In genomic region chr21:14677023-14677422, GRCh38 we compare ENCODE assay signal across 11 cellular contexts.
DNase-seq lines count a peak whose midpoint lies in the region; ATAC-seq and TF ChIP-seq lines count a peak whose summit lies in the region.
"Had no signal": no experiment of that assay in that cellular context is flagged by ENCODE, and none has a peak within 500 bp of the region (broad histone marks: within the 10 kb centered on the region; RNA-seq: fewer than 3 reads in every experiment).

No MANE protein-coding gene starts in this region.

- no peaks in the 10 kb centered on the region for H3K36me3 ChIP-seq in CD8-positive, alpha-beta memory T cell (ENCODE audit: insufficient read depth, low read length)
- no peaks in the 10 kb centered on the region for H3K36me3 ChIP-seq in mucosa of rectum (ENCODE audit: control insufficient read depth in 2 of 2, insufficient read depth in 2 of 2, low read length in 2 of 2)
- H3K36me3 ChIP-seq in right atrium auricular region = no peaks in the 10 kb centered on the region
- H3K36me3 ChIP-seq in gastrocnemius medialis = no peaks in the 10 kb centered on the region

- no peaks in the 10 kb centered on the region for H3K9me3 Mint-ChIP-seq in CD8-positive, alpha-beta memory T cell
- H3K9me3 Mint-ChIP-seq in activated T-helper 1 cell treated with anti-CD3 and anti-CD28 coated beads, Interleukin-12 subunit alpha, Interleukin-12 subunit beta, Interleukin-2, Interleukin-4 antibody, amounts not matched to agents 30 ng/mL and 10 ng/mL and 1 ng/mL, durations not matched to agents 14 hours and 24 hours and 36 hours = peaks cover 16% of the 10 kb centered on the region
- H3K9me3 Mint-ChIP-seq: nephron progenitor cell had no signal

- H3K4me3 Mint-ChIP-seq in CD8-positive, alpha-beta memory T cell = peak overlapping the region in 5 of 7 donors; percentile 2 to 64 (median 46)
- peak overlapping the region; percentile 12 for H3K4me3 Mint-ChIP-seq in activated T-helper 1 cell treated with anti-CD3 and anti-CD28 coated beads, Interleukin-12 subunit alpha, Interleukin-12 subunit beta, Interleukin-2, Interleukin-4 antibody, amounts not matched to agents 30 ng/mL and 10 ng/mL and 1 ng/mL, durations not matched to agents 14 hours and 24 hours and 36 hours
- H3K4me3 Mint-ChIP-seq: nephron progenitor cell had no signal

- POLR2A ChIA-PET in CD8-positive, alpha-beta memory T cell (lab: Charles Lee) = no interaction called here

- peaks cover 32 to 42% (median 36%) of the 10 kb centered on the region in 3 donors for H3K4me1 Mint-ChIP-seq in CD8-positive, alpha-beta memory T cell
- H3K4me1 Mint-ChIP-seq in activated T-helper 1 cell treated with anti-CD3 and anti-CD28 coated beads, Interleukin-12 subunit alpha, Interleukin-12 subunit beta, Interleukin-2, Interleukin-4 antibody, amounts not matched to agents 30 ng/mL and 10 ng/mL and 1 ng/mL, durations not matched to agents 14 hours and 24 hours and 36 hours (ENCODE audit: low read depth) = peaks cover 54% of the 10 kb centered on the region

- H3K27ac ChIP-seq in CD8-positive, alpha-beta memory T cell (ENCODE audit: low read depth, low read length) = peak overlapping the region; percentile 64
- H3K27ac ChIP-seq in mucosa of rectum (ENCODE audit: low read depth in 2 of 2, low read length in 2 of 2) (peak overlapping the region; percentile 51 to 75), right atrium auricular region (no peak overlapping the region), gastrocnemius medialis (no peak overlapping the region)

- peaks cover 43% of the 10 kb centered on the region for H3K4me1 ChIP-seq in CD8-positive, alpha-beta memory T cell (ENCODE audit: insufficient read depth, low read length)
- peaks cover 10 to 36% of the 10 kb centered on the region in 2 donors for H3K4me1 ChIP-seq in mucosa of rectum (ENCODE audit: control insufficient read depth in 2 of 2, insufficient read depth in 2 of 2, low read length in 2 of 2)
- H3K4me1 ChIP-seq in right atrium auricular region = no peaks in the 10 kb centered on the region
- no peaks in the 10 kb centered on the region for H3K4me1 ChIP-seq in gastrocnemius medialis

- CTCF ChIA-PET in CD8-positive, alpha-beta memory T cell (lab: Charles Lee) = no interaction called here

- TF ChIP-seq POLR2A in gastrocnemius medialis (IDR thresholded peaks at IDR 0.05) = no peak

- peak overlapping the region; percentile 88 to 98 (median 94) for H3K27ac Mint-ChIP-seq in CD8-positive, alpha-beta memory T cell
- peak overlapping the region; percentile 97 for H3K27ac Mint-ChIP-seq in activated T-helper 1 cell treated with anti-CD3 and anti-CD28 coated beads, Interleukin-12 subunit alpha, Interleukin-12 subunit beta, Interleukin-2, Interleukin-4 antibody, amounts not matched to agents 30 ng/mL and 10 ng/mL and 1 ng/mL, durations not matched to agents 14 hours and 24 hours and 36 hours
- H3K27ac Mint-ChIP-seq: nephron progenitor cell had no signal

- no peaks in the 10 kb centered on the region for H3K9me3 ChIP-seq in CD8-positive, alpha-beta memory T cell (ENCODE audit: low read length)
- H3K9me3 ChIP-seq in mucosa of rectum (ENCODE audit: control insufficient read depth in 2 of 2, low read length in 2 of 2) (no peaks in the 10 kb centered on the region), right atrium auricular region (no peaks in the 10 kb centered on the region), gastrocnemius medialis (no peaks in the 10 kb centered on the region)

- in situ Hi-C loops in KBM-7 (cut with MboI; ENCODE audit: low pct_unique_long_range_greater_than_20kb, low sequenced_read_pairs) (no loop called here), gastrocnemius medialis (cut with MboI; ENCODE audit: low sequenced_read_pairs in 4 of 4) (no loop called here)

- peaks cover 0 to 2% of the 10 kb centered on the region in 2 donors for H3K27me3 Mint-ChIP-seq in CD8-positive, alpha-beta memory T cell
- peaks cover 2% of the 10 kb centered on the region for H3K27me3 Mint-ChIP-seq in activated T-helper 1 cell treated with anti-CD3 and anti-CD28 coated beads, Interleukin-12 subunit alpha, Interleukin-12 subunit beta, Interleukin-2, Interleukin-4 antibody, amounts not matched to agents 30 ng/mL and 10 ng/mL and 1 ng/mL, durations not matched to agents 14 hours and 24 hours and 36 hours (ENCODE audit: insufficient read depth)

- H3K27me3 ChIP-seq in CD8-positive, alpha-beta memory T cell (ENCODE audit: insufficient read depth, low read length, poor library complexity, severe bottlenecking) = no peaks in the 10 kb centered on the region
- no peaks in the 10 kb centered on the region for H3K27me3 ChIP-seq in mucosa of rectum (ENCODE audit: control insufficient read depth in 2 of 2, insufficient read depth in 2 of 2, low read length in 2 of 2)
- no peaks in the 10 kb centered on the region for H3K27me3 ChIP-seq in right atrium auricular region
- H3K27me3 ChIP-seq in gastrocnemius medialis = no peaks in the 10 kb centered on the region

- no peak overlapping the region for H3K9ac ChIP-seq in mucosa of rectum (ENCODE audit: low read depth in 1 of 2, low read length in 2 of 2)

- H3K36me3 Mint-ChIP-seq in CD8-positive, alpha-beta memory T cell = peaks cover 0 to 13% (median 4%) of the 10 kb centered on the region in 3 donors
- peaks cover 24% of the 10 kb centered on the region for H3K36me3 Mint-ChIP-seq in activated T-helper 1 cell treated with anti-CD3 and anti-CD28 coated beads, Interleukin-12 subunit alpha, Interleukin-12 subunit beta, Interleukin-2, Interleukin-4 antibody, amounts not matched to agents 30 ng/mL and 10 ng/mL and 1 ng/mL, durations not matched to agents 14 hours and 24 hours and 36 hours (ENCODE audit: low read depth)

- ATAC-seq in gastrocnemius medialis = no peak
- ATAC-seq: left ventricle myocardium superior had no signal

- intact Hi-C loops in activated T-helper 1 cell treated with anti-CD3 and anti-CD28 coated beads, Interleukin-12 subunit alpha, Interleukin-12 subunit beta, Interleukin-2, Interleukin-4 antibody, amounts not matched to agents 30 ng/mL and 10 ng/mL and 1 ng/mL, durations not matched to agents 14 hours and 24 hours and 36 hours (cut with micrococcal nuclease) = loop anchor here (2.0 to 5.0 kb wide), 5 partner anchors 46 to 150 kb away; partner anchors contain the start of gene SAMSN1
- intact Hi-C loops in gastrocnemius medialis (cut with DNase I; ENCODE audit: low total_unique reads) = no loop called here

- TF ChIP-seq CTCF in right atrium auricular region (IDR thresholded peaks at IDR 0.05) = no peak
- TF ChIP-seq CTCF in gastrocnemius medialis (IDR thresholded peaks at IDR 0.05 in 4 of 5, conservative IDR thresholded peaks at IDR 0.05 in 1 of 5) = no peak

- peak overlapping the region; percentile 33 for H3K4me3 ChIP-seq in CD8-positive, alpha-beta memory T cell (ENCODE audit: low read length)
- H3K4me3 ChIP-seq in mucosa of rectum (ENCODE audit: low read length in 2 of 2) = no peak overlapping the region
- no peak overlapping the region for H3K4me3 ChIP-seq in right atrium auricular region
- no peak overlapping the region for H3K4me3 ChIP-seq in gastrocnemius medialis

- no peak for DNase-seq in CD8-positive, alpha-beta memory T cell
- peak; percentile 26 for DNase-seq in KBM-7
- DNase-seq in activated T-helper 1 cell treated with anti-CD3 and anti-CD28 coated beads, Interleukin-12 subunit alpha, Interleukin-12 subunit beta, Interleukin-2, Interleukin-4 antibody, amounts not matched to agents 30 ng/mL and 10 ng/mL and 1 ng/mL, durations not matched to agents 14 hours and 24 hours and 36 hours (ENCODE audit: low spot score) = no peak
- no peak for DNase-seq in right atrium auricular region (ENCODE audit: low spot score)
- no peak for DNase-seq in HPDE6-E6E7 (ENCODE audit: extremely low spot score)
- DNase-seq in gastrocnemius medialis = no peak
- DNase-seq: left ventricle myocardium superior, nephron progenitor cell, SHP77, trophoblast cell had no signal

Comparison
In these comparisons a context has a peak if more than half of its experiments do, and no peak if none do; other contexts are left out.
1. H3K27ac ChIP-seq: peak in CD8-positive, alpha-beta memory T cell (single experiment) and mucosa of rectum (2 of 2); none in right atrium auricular region (0 of 2) and gastrocnemius medialis (0 of 4).